In genomic region chr12:55624056-55624455, GRCh38 we compare ENCODE assay signal across 1 cellular context.
TF ChIP-seq lines count a peak whose summit lies in the region.

No MANE protein-coding gene starts in this region.

TF ChIP-seq in GM12878, 131 proteins besides CTCF, POLR2A, EP300 and RAD21 (continued from another document):
- TF ChIP-seq DPF2 (IDR thresholded peaks at IDR 0.05) (peak; percentile 92), FOXM1 (IDR thresholded peaks at IDR 0.05; ENCODE audit: low read depth, low read length) (peak; percentile 97; the same call in 1 of the 2 replicates), TARDBP (IDR thresholded peaks at IDR 0.05; ENCODE audit: borderline replicate concordance) (no peak), PAX5 (IDR thresholded peaks at IDR 0.05; ENCODE audit: borderline replicate concordance, low read depth, low read length) (peak; percentile 80), PKNOX1 (IDR thresholded peaks at IDR 0.05) (peak; percentile 59), POU2F2 (IDR thresholded peaks at IDR 0.05; ENCODE audit: borderline replicate concordance, low read depth, low read length) (peak; percentile 38; the same call in 1 of the 3 replicates), MTA2 (IDR thresholded peaks at IDR 0.05; ENCODE audit: low read depth) (peak; percentile 93), CHD4 (IDR thresholded peaks at IDR 0.05) (no peak), CREB1 (IDR thresholded peaks at IDR 0.05; ENCODE audit: low read depth) (peak; percentile 73), EZH2 (IDR thresholded peaks at IDR 0.05; ENCODE audit: borderline replicate concordance, control insufficient read depth, low read depth, low read length) (no peak), EGR1 (IDR thresholded peaks at IDR 0.05; ENCODE audit: borderline replicate concordance in 1 of 2, low read depth in 2 of 2, low read length in 2 of 2) (no peak), ETV6 (conservative IDR thresholded peaks at IDR 0.05 in 1 of 2, IDR thresholded peaks at IDR 0.05 in 1 of 2; ENCODE audit: borderline replicate concordance in 1 of 2, low read depth in 1 of 2) (peak in 1 of 2 experiments; percentile 55; a peak in 1 of 4 replicates), RELB (IDR thresholded peaks at IDR 0.05; ENCODE audit: low read depth) (peak; percentile 95), BCL11A (IDR thresholded peaks at IDR 0.05; ENCODE audit: low read depth, low read length) (peak; percentile 94), E4F1 (IDR thresholded peaks at IDR 0.05; ENCODE audit: borderline replicate concordance, partially characterized antibody) (no peak), CHD1 (IDR thresholded peaks at IDR 0.05; ENCODE audit: low read depth, low read length) (no peak), ZBED1 (IDR thresholded peaks at IDR 0.05; ENCODE audit: borderline replicate concordance) (peak; percentile 90; the same call in 1 of the 2 replicates), MTA3 (IDR thresholded peaks at IDR 0.05; ENCODE audit: borderline replicate concordance, low read length) (peak; percentile 89), NBN (IDR thresholded peaks at IDR 0.05) (no peak), CREM (IDR thresholded peaks at IDR 0.05; ENCODE audit: low read depth) (peak; percentile 84), GABPA (IDR thresholded peaks at IDR 0.05; ENCODE audit: low read depth) (peak; percentile 55; the same call in 1 of the 2 replicates), IKZF2 (IDR thresholded peaks at IDR 0.05) (peak; percentile 87 to 94), POLR2AphosphoS2 (IDR thresholded peaks at IDR 0.05; ENCODE audit: low read depth, low read length) (no peak), BHLHE40 (IDR thresholded peaks at IDR 0.05; ENCODE audit: borderline replicate concordance in 1 of 2, low read depth in 2 of 2, low read length in 1 of 2) (peak; percentile 11 to 53; a peak in 3 of 4 replicates), CBFB (IDR thresholded peaks at IDR 0.05; ENCODE audit: low read depth) (peak; percentile 82; the same call in 1 of the 2 replicates), ATF2 (IDR thresholded peaks at IDR 0.05; ENCODE audit: low read length) (peak; percentile 96), IRF4 (IDR thresholded peaks at IDR 0.05; ENCODE audit: low read depth, low read length) (peak; percentile 83), TCF7 (IDR thresholded peaks at IDR 0.05; ENCODE audit: borderline replicate concordance) (peak; percentile 76; the same call in 1 of the 2 replicates), EED (IDR thresholded peaks at IDR 0.05; ENCODE audit: low read depth) (peak; percentile 95), NFIC (IDR thresholded peaks at IDR 0.05; ENCODE audit: low read depth, low read length) (peak; percentile 97), PML (IDR thresholded peaks at IDR 0.05; ENCODE audit: low read length) (peak; percentile 74; the same call in 1 of the 2 replicates), RUNX3 (IDR thresholded peaks at IDR 0.05; ENCODE audit: low read length) (peak; percentile 98), TBL1XR1 (IDR thresholded peaks at IDR 0.05; ENCODE audit: low read depth, low read length) (0 out of 2 replicates have a peak, but pooled peaks have one; percentile 14), NR2F1 (conservative IDR thresholded peaks at IDR 0.05) (peak; percentile 62; the same call in 1 of the 2 replicates), KDM1A (IDR thresholded peaks at IDR 0.05; ENCODE audit: borderline replicate concordance) (no peak), ZBTB4 (CRISPR knock-in tag; IDR thresholded peaks at IDR 0.05) (no peak), CBX5 (IDR thresholded peaks at IDR 0.05; ENCODE audit: low read depth) (peak; percentile 35; the same call in 1 of the 2 replicates), ZNF622 (IDR thresholded peaks at IDR 0.05) (no peak), MLLT1 (IDR thresholded peaks at IDR 0.05) (peak; percentile 68), BMI1 (IDR thresholded peaks at IDR 0.05; ENCODE audit: borderline replicate concordance) (peak; percentile 83), NFXL1 (IDR thresholded peaks at IDR 0.05; ENCODE audit: borderline replicate concordance) (no peak), MEF2B (IDR thresholded peaks at IDR 0.05; ENCODE audit: partially characterized antibody, poor library complexity, severe bottlenecking) (peak; percentile 95), RELA (IDR thresholded peaks at IDR 0.05; ENCODE audit: borderline replicate concordance, partially characterized antibody) (peak; percentile 92), MEF2A (IDR thresholded peaks at IDR 0.05; ENCODE audit: insufficient read depth, low read depth, low read length) (0 out of 2 replicates have a peak, but pooled peaks have one; percentile 57), CEBPB (IDR thresholded peaks at IDR 0.05; ENCODE audit: borderline replicate concordance in 1 of 2, low read depth in 2 of 2, low read length in 2 of 2) (peak in 1 of 2 experiments; percentile 67; a peak in 1 of 4 replicates)
- TF ChIP-seq, protein P1, sequence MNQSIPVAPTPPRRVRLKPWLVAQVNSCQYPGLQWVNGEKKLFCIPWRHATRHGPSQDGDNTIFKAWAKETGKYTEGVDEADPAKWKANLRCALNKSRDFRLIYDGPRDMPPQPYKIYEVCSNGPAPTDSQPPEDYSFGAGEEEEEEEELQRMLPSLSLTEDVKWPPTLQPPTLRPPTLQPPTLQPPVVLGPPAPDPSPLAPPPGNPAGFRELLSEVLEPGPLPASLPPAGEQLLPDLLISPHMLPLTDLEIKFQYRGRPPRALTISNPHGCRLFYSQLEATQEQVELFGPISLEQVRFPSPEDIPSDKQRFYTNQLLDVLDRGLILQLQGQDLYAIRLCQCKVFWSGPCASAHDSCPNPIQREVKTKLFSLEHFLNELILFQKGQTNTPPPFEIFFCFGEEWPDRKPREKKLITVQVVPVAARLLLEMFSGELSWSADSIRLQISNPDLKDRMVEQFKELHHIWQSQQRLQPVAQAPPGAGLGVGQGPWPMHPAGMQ (IDR thresholded peaks at IDR 0.05; ENCODE audit: borderline replicate concordance), result no peak
- TF ChIP-seq, protein P2, sequence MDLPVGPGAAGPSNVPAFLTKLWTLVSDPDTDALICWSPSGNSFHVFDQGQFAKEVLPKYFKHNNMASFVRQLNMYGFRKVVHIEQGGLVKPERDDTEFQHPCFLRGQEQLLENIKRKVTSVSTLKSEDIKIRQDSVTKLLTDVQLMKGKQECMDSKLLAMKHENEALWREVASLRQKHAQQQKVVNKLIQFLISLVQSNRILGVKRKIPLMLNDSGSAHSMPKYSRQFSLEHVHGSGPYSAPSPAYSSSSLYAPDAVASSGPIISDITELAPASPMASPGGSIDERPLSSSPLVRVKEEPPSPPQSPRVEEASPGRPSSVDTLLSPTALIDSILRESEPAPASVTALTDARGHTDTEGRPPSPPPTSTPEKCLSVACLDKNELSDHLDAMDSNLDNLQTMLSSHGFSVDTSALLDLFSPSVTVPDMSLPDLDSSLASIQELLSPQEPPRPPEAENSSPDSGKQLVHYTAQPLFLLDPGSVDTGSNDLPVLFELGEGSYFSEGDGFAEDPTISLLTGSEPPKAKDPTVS (IDR thresholded peaks at IDR 0.05; ENCODE audit: low read depth, low read length), result no peak
- TF ChIP-seq, protein P3, sequence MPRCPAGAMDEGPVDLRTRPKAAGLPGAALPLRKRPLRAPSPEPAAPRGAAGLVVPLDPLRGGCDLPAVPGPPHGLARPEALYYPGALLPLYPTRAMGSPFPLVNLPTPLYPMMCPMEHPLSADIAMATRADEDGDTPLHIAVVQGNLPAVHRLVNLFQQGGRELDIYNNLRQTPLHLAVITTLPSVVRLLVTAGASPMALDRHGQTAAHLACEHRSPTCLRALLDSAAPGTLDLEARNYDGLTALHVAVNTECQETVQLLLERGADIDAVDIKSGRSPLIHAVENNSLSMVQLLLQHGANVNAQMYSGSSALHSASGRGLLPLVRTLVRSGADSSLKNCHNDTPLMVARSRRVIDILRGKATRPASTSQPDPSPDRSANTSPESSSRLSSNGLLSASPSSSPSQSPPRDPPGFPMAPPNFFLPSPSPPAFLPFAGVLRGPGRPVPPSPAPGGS (IDR thresholded peaks at IDR 0.05; ENCODE audit: borderline replicate concordance, insufficient read depth, low read depth, low read length, poor library complexity, severe bottlenecking), result peak; percentile 97
TF ChIP-seq in GM12878: peak in this region for 40.
